In the genomic region with DNA sequence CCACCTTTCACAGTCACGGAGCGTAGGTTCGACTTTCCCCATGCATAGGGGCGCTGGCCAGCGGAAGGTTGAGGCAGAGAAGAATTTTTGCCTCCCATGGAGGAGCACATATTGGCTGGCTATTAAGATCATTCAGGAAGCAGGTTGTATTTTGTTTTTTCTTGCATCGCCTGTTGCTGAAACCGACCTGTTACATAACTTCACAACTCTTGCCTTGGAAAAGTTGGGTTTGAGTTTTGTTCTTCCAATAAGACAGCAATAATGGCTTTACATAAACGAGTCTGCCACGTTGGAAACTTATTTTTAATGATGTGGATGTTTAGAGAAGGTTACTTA, we compare ENCODE assay signal across 8 cellular contexts. TPM values are rescaled to one million over a fixed set of nuclear protein-coding genes. Genes with fewer than 3 reads are reported as not detected.
DNase-seq lines count a peak whose midpoint lies in the region; ATAC-seq and TF ChIP-seq lines count a peak whose summit lies in the region.

No MANE protein-coding gene starts in this region.

- H2AFZ ChIP-seq in MM.1S (ENCODE audit: low read length): no peak overlapping the region
- no peak overlapping the region for H2AFZ ChIP-seq in neural progenitor cell (replicated peaks)

- peaks cover 54% of the 10 kb centered on the region for H4K20me1 ChIP-seq in MM.1S (ENCODE audit: insufficient read depth, low read length)
- peaks cover 58% of the 10 kb centered on the region for H4K20me1 ChIP-seq in neural progenitor cell (ENCODE audit: low read depth)

- H3K9ac ChIP-seq in MM.1S (ENCODE audit: low read length): peak overlapping the region; percentile 84
- peak overlapping the region; percentile 72 for H3K9ac ChIP-seq in neural progenitor cell

- no peak for ATAC-seq in GM19452 (IDR thresholded peaks at IDR 0.05; ENCODE audit: unreplicated experiment)
- ATAC-seq in GM21423 (IDR thresholded peaks at IDR 0.05; ENCODE audit: unreplicated experiment): no peak

- H3K36me3 Mint-ChIP-seq in Caco-2 (ENCODE audit: insufficient read depth, unreplicated experiment) (peaks cover 55% of the 10 kb centered on the region), neural progenitor cell (peaks cover 21% of the 10 kb centered on the region)

- H3F3A ChIP-seq in MM.1S (ENCODE audit: insufficient read depth, low read length) (peaks cover 15% of the 10 kb centered on the region), neural progenitor cell (ENCODE audit: low read depth) (peaks cover 13% of the 10 kb centered on the region)

- H3K4me1 Mint-ChIP-seq in Caco-2 (ENCODE audit: low read depth, unreplicated experiment) (peaks cover 15% of the 10 kb centered on the region), neural progenitor cell (peaks cover 32% of the 10 kb centered on the region)

- POLR2A ChIA-PET in Caco-2 (lab: Charles Lee): interaction anchor here (1.0 kb wide), 1 partner anchor 14 kb away, joined by 5 read pairs; no protein-coding TSS in a partner anchor

- H3K79me2 ChIP-seq in MM.1S (ENCODE audit: low read length) (peaks cover 65% of the 10 kb centered on the region), neural progenitor cell (ENCODE audit: low read depth) (peaks cover 62% of the 10 kb centered on the region)

- peak overlapping the region; percentile 89 for H3K27ac Mint-ChIP-seq in Caco-2 (ENCODE audit: unreplicated experiment)
- peak overlapping the region; percentile 78 for H3K27ac Mint-ChIP-seq in neural progenitor cell

- H3K9me3 ChIP-seq in Caco-2 (no peaks in the 10 kb centered on the region), MM.1S (replicated peaks; ENCODE audit: insufficient read depth, low read length) (no peaks in the 10 kb centered on the region), neural progenitor cell (ENCODE audit: low read depth) (no peaks in the 10 kb centered on the region)

- H3K4me3 Mint-ChIP-seq in Caco-2 (ENCODE audit: unreplicated experiment): peak overlapping the region; percentile 93
- H3K4me3 Mint-ChIP-seq in neural progenitor cell: peak overlapping the region; percentile 97

- peak overlapping the region; percentile 100 for H3K4me2 ChIP-seq in MM.1S (ENCODE audit: low read depth, low read length)
- peak overlapping the region; percentile 92 for H3K4me2 ChIP-seq in neural progenitor cell

- H3K9me2 ChIP-seq in MM.1S (replicated peaks; ENCODE audit: insufficient read depth, low read length): no peaks in the 10 kb centered on the region

- intact Hi-C loops in Caco-2 (cut with micrococcal nuclease; ENCODE audit: unreplicated experiment) (loop anchor here (5.0 kb wide), 1 partner anchor 36 kb away; no protein-coding TSS in a partner anchor), dorsolateral prefrontal cortex (cut with DNase I) (loop anchor here in 1 of 2 donors (2.0 kb wide), 1 partner anchor 152 kb away; no protein-coding TSS in a partner anchor)

- H3K27me3 Mint-ChIP-seq in Caco-2 (ENCODE audit: insufficient read depth, unreplicated experiment) (no peaks in the 10 kb centered on the region), neural progenitor cell (ENCODE audit: insufficient read depth, low read depth) (peaks cover 6% of the 10 kb centered on the region)

- H3K27ac ChIP-seq in MM.1S (ENCODE audit: low read length) (peak overlapping the region; percentile 65; the same call in 1 of the 2 replicates), dorsolateral prefrontal cortex (peak overlapping the region in 6 of 59 donors; percentile 26 to 92 (median 77)), neural progenitor cell (no peak overlapping the region)

- no peaks in the 10 kb centered on the region for H3K27me3 ChIP-seq in Caco-2 (replicated peaks; ENCODE audit: control insufficient read depth, insufficient read depth, low read length)
- no peaks in the 10 kb centered on the region for H3K27me3 ChIP-seq in MM.1S (replicated peaks; ENCODE audit: insufficient read depth, low read length)
- no peaks in the 10 kb centered on the region for H3K27me3 ChIP-seq in dorsolateral prefrontal cortex
- H3K27me3 ChIP-seq in neural progenitor cell: peaks cover 25% of the 10 kb centered on the region

- no TSS peak for BruUV-seq in Caco-2 (replicated peaks; lab: Mats Ljungman, UMichigan)

- CTCF ChIA-PET in Caco-2 (lab: Charles Lee): interaction anchor here (0.6 to 1.5 kb wide), 5 partner anchors 14 to 151 kb away, joined by 3 to 9 read pairs (median 4); no protein-coding TSS in a partner anchor

- H3K36me3 ChIP-seq in Caco-2 (ENCODE audit: control insufficient read depth, insufficient read depth, low read length) (peaks cover 4% of the 10 kb centered on the region), MM.1S (replicated peaks; ENCODE audit: insufficient read depth, low read length) (peaks cover 14% of the 10 kb centered on the region), neural progenitor cell (no peaks in the 10 kb centered on the region)

- H3K4me1 ChIP-seq in Caco-2 (0 out of 2 replicates have a peak, but pooled peaks cover 8% of the 10 kb centered on the region), MM.1S (ENCODE audit: low read length) (peaks cover 32% of the 10 kb centered on the region), neural progenitor cell (peaks cover 16% of the 10 kb centered on the region)

- TF ChIP-seq CTCF in Caco-2 (IDR thresholded peaks at IDR 0.05; ENCODE audit: insufficient read depth in 1 of 2, low read depth in 1 of 2, low read length in 1 of 2, severe bottlenecking in 1 of 2, unreplicated experiment in 1 of 2): no peak
- no peak for TF ChIP-seq CTCF in MM.1S (IDR thresholded peaks at IDR 0.05; ENCODE audit: low read length)
- TF ChIP-seq CTCF in dorsolateral prefrontal cortex (IDR thresholded peaks at IDR 0.05 in 54 of 56, conservative IDR thresholded peaks at IDR 0.05 in 2 of 56; ENCODE audit: low read depth in 1 of 56, partially characterized antibody in 56 of 56): no peak
- no peak for TF ChIP-seq CTCF in neural progenitor cell (IDR thresholded peaks at IDR 0.05)

- H3K9me3 Mint-ChIP-seq in Caco-2 (ENCODE audit: unreplicated experiment) (no peaks in the 10 kb centered on the region), neural progenitor cell (no peaks in the 10 kb centered on the region)

- DNase-seq in Caco-2 (no peak), MM.1S (peak; percentile 12), dorsolateral prefrontal cortex (no peak), neural progenitor cell (ENCODE audit: low spot score) (no peak), GM03348 (ENCODE audit: low spot score) (no peak), HCEC 1CT (no peak)

- peak overlapping the region; percentile 92 for H3K4me3 ChIP-seq in Caco-2 (ENCODE audit: low read depth, low read length)
- H3K4me3 ChIP-seq in MM.1S (ENCODE audit: low read length): peak overlapping the region; percentile 75
- peak overlapping the region; percentile 41 to 94 (median 84) for H3K4me3 ChIP-seq in dorsolateral prefrontal cortex
- H3K4me3 ChIP-seq in neural progenitor cell: peak overlapping the region; percentile 65

RNA-seq across cellular contexts. Expression of gene UPF1, which starts 1.4 kb away (rescaled TPM):
- total RNA-seq in Caco-2 (2022) (93.8 and 96.6 TPM in 2 replicates), dorsolateral prefrontal cortex (100 to 1,000 TPM in 4 of 120 experiments, 10 to 100 TPM in 116; 53.7 to 101 (median 75.4) TPM), neural progenitor cell (ENCODE audit: low replicate concordance) (65.2 and 69.8 TPM in 2 replicates)

RNA-seq across cellular contexts. Expression of gene COMP, which starts 42.0 kb away (rescaled TPM):
- total RNA-seq in Caco-2 (2022): 0.14 and 0.16 TPM in 2 replicates
- total RNA-seq in dorsolateral prefrontal cortex: under 1 TPM in 7 of 120 experiments, not detected in 113; 0.21 to 0.63 (median 0.39) TPM
- not detected in 2 replicates for total RNA-seq in neural progenitor cell (ENCODE audit: low replicate concordance)
